Comparison of ENCODE assay signal across 1 cellular context in genomic region chr12:90695415-90695814, GRCh38.
TF ChIP-seq lines count a peak whose summit lies in the region.

No MANE protein-coding gene starts in this region.

TF ChIP-seq in H1, 55 proteins besides CTCF, POLR2A, EP300 and RAD21:
- TF ChIP-seq BACH1 (IDR thresholded peaks at IDR 0.05; ENCODE audit: low read length), result no peak
- no peak for TF ChIP-seq SP2 (IDR thresholded peaks at IDR 0.05; ENCODE audit: low read length)
- TF ChIP-seq NANOG (IDR thresholded peaks at IDR 0.05; ENCODE audit: insufficient read depth, low read depth, low read length, poor library complexity, severe bottlenecking), result no peak
- TF ChIP-seq BRCA1 (IDR thresholded peaks at IDR 0.05; ENCODE audit: low read depth, low read length), result no peak
